25 cellular contexts compared by ENCODE assay signal in genomic region chr6:16212276-16212675, GRCh38.
"Had no signal": no experiment of that assay in that cellular context is flagged by ENCODE, and none has a peak within 500 bp of the region (broad histone marks: within the 10 kb centered on the region; RNA-seq: fewer than 3 reads in every experiment).

No MANE protein-coding gene starts in this region.

- H3K36me3 ChIP-seq: colonic mucosa, esophagus muscularis mucosa, esophagus squamous epithelium, gastrocnemius medialis, gastroesophageal sphincter, heart left ventricle, heart right ventricle had no signal

- DNase-seq: colonic mucosa; cortex of kidney; dermis blood vessel endothelial cell; dorsolateral prefrontal cortex; effector CD4-positive, alpha-beta T cell; effector CD8-positive, alpha-beta T cell; effector memory CD4-positive, alpha-beta T cell; effector memory CD8-positive, alpha-beta T cell; endodermal cell; erythroblast; esophagus squamous epithelium; foreskin fibroblast; foreskin keratinocyte; foreskin melanocyte; gastrocnemius medialis; glutamatergic neuron; head of caudate nucleus; heart left ventricle; heart right ventricle had no signal

- H3K4me3 ChIP-seq: colonic mucosa, coronary artery, dorsolateral prefrontal cortex, esophagus muscularis mucosa, esophagus squamous epithelium, gastrocnemius medialis, gastroesophageal sphincter, heart left ventricle, heart right ventricle had no signal

- H3K27me3 ChIP-seq: colonic mucosa, gastrocnemius medialis had no signal

- H3K9me3 ChIP-seq: colonic mucosa, esophagus muscularis mucosa, esophagus squamous epithelium, gastrocnemius medialis, gastroesophageal sphincter, heart left ventricle, heart right ventricle had no signal

- ATAC-seq: effector memory CD8-positive, alpha-beta T cell; esophagus mucosa; foreskin keratinocyte; gastrocnemius medialis; gastroesophageal sphincter; heart left ventricle; heart right ventricle had no signal

- H3K27ac Mint-ChIP-seq: dendritic cell treated with granulocyte-macrophage colony-stimulating factor and Interleukin-4, amounts not matched to agents 40 ng/mL and 50 ng/mL, for 4 days; effector memory CD8-positive, alpha-beta T cell; endodermal cell had no signal

- H3K4me3 Mint-ChIP-seq: dendritic cell treated with granulocyte-macrophage colony-stimulating factor and Interleukin-4, amounts not matched to agents 40 ng/mL and 50 ng/mL, for 4 days; effector memory CD8-positive, alpha-beta T cell; endodermal cell had no signal

- H3K4me1 ChIP-seq: colonic mucosa, foreskin keratinocyte, gastrocnemius medialis had no signal

- H3K27ac ChIP-seq: colonic mucosa, coronary artery, dorsolateral prefrontal cortex, epithelial cell of prostate, esophagus muscularis mucosa, esophagus squamous epithelium, foreskin keratinocyte, gastrocnemius medialis, gastroesophageal sphincter, heart left ventricle, heart right ventricle had no signal

- H3K9me3 Mint-ChIP-seq: dendritic cell treated with granulocyte-macrophage colony-stimulating factor and Interleukin-4, amounts not matched to agents 40 ng/mL and 50 ng/mL, for 4 days; effector memory CD8-positive, alpha-beta T cell had no signal
